ENCODE assay signal across 9 cellular contexts in genomic region chr19:3760871-3761361, GRCh38. TPM values are rescaled to one million over a fixed set of nuclear protein-coding genes. Genes with fewer than 3 reads are reported as not detected.
DNase-seq lines count a peak whose midpoint lies in the region; ATAC-seq and TF ChIP-seq lines count a peak whose summit lies in the region.
"Had no signal": no experiment of that assay in that cellular context is flagged by ENCODE, and none has a peak within 500 bp of the region (broad histone marks: within the 10 kb centered on the region; RNA-seq: fewer than 3 reads in every experiment).

No MANE protein-coding gene starts in this region.

- H3K4me1 ChIP-seq in CD8-positive, alpha-beta T cell (ENCODE audit: insufficient read depth, low read length) = peaks cover 43% of the 10 kb centered on the region
- peaks cover 7% of the 10 kb centered on the region for H3K4me1 ChIP-seq in OCI-LY3 (ENCODE audit: low read length)

- DNase-seq in CD8-positive, alpha-beta T cell = peak in 1 of 7 experiments; percentile 39
- peak; percentile 22 for DNase-seq in dermis blood vessel endothelial cell
- no peak for DNase-seq in nephron progenitor cell
- DNase-seq in midbrain (lab: John Stamatoyannopoulos, UW) = no peak
- no peak for DNase-seq in cortex of kidney (lab: John Stamatoyannopoulos, UW)
- no peak for DNase-seq in NCI-H345 treated with DMSO at 0.1 percent for 48 hours (lab: John Stamatoyannopoulos, UW; ENCODE audit: unreplicated experiment)

- peak overlapping the region; percentile 84 for H3K4me2 ChIP-seq in OCI-LY3 (ENCODE audit: low read length)

- peak overlapping the region; percentile 48 for H2AFZ ChIP-seq in OCI-LY3 (ENCODE audit: low read depth, low read length)

- H3K4me3 ChIP-seq in CD8-positive, alpha-beta T cell (ENCODE audit: low read depth, low read length) = peak overlapping the region; percentile 76
- H3K4me3 ChIP-seq in OCI-LY3 (ENCODE audit: low read length) = peak overlapping the region; percentile 96

- peak overlapping the region; percentile 95 for H3K4me3 Mint-ChIP-seq in CD8-positive, alpha-beta T cell
- peak overlapping the region; percentile 97 for H3K4me3 Mint-ChIP-seq in nephron progenitor cell

- peaks cover 47% of the 10 kb centered on the region for H3K4me1 Mint-ChIP-seq in CD8-positive, alpha-beta T cell (ENCODE audit: low read depth)
- peaks cover 14% of the 10 kb centered on the region for H3K4me1 Mint-ChIP-seq in nephron progenitor cell

- peak overlapping the region; percentile 75 for H3K27ac ChIP-seq in CD8-positive, alpha-beta T cell (ENCODE audit: low read depth, low read length)
- peak overlapping the region; percentile 70 for H3K27ac ChIP-seq in OCI-LY3 (ENCODE audit: low read length)

- H4K20me1 ChIP-seq in OCI-LY3 (ENCODE audit: insufficient read depth, low read length) = no peaks in the 10 kb centered on the region

- H3K27ac Mint-ChIP-seq in CD8-positive, alpha-beta T cell = peak overlapping the region; percentile 96
- peak overlapping the region; percentile 98 for H3K27ac Mint-ChIP-seq in nephron progenitor cell

- no peaks in the 10 kb centered on the region for H3K9me3 Mint-ChIP-seq in CD8-positive, alpha-beta T cell
- no peaks in the 10 kb centered on the region for H3K9me3 Mint-ChIP-seq in nephron progenitor cell

- ATAC-seq in CD8-positive, alpha-beta T cell = no peak
- ATAC-seq in HG02973 (IDR thresholded peaks at IDR 0.05; ENCODE audit: unreplicated experiment) = no peak

- no peak for TF ChIP-seq CTCF in CD8-positive, alpha-beta T cell (IDR thresholded peaks at IDR 0.05)
- no peak for TF ChIP-seq CTCF in OCI-LY3 (IDR thresholded peaks at IDR 0.05; ENCODE audit: low read depth, low read length)
- no peak for TF ChIP-seq CTCF in nephron progenitor cell (IDR thresholded peaks at IDR 0.05)

- peaks cover 38% of the 10 kb centered on the region for H3K79me2 ChIP-seq in OCI-LY3 (ENCODE audit: low read length)

- no peaks in the 10 kb centered on the region for H3K27me3 Mint-ChIP-seq in CD8-positive, alpha-beta T cell (ENCODE audit: low read depth)
- H3K27me3 Mint-ChIP-seq in nephron progenitor cell (ENCODE audit: low read depth, poor library complexity) = no peaks in the 10 kb centered on the region

- H3K27me3 ChIP-seq in CD8-positive, alpha-beta T cell (ENCODE audit: insufficient read depth, low read length) = no peaks in the 10 kb centered on the region
- no peaks in the 10 kb centered on the region for H3K27me3 ChIP-seq in OCI-LY3 (ENCODE audit: low read depth, low read length)

- no peaks in the 10 kb centered on the region for H3K9me3 ChIP-seq in CD8-positive, alpha-beta T cell (ENCODE audit: low read length)
- no peaks in the 10 kb centered on the region for H3K9me3 ChIP-seq in OCI-LY3 (ENCODE audit: insufficient read depth, low read length)

- peaks cover 5% of the 10 kb centered on the region for H3K36me3 ChIP-seq in CD8-positive, alpha-beta T cell (ENCODE audit: insufficient read depth, low read length)
- peaks cover 13% of the 10 kb centered on the region for H3K36me3 ChIP-seq in OCI-LY3 (replicated peaks; ENCODE audit: low read depth, low read length)

- POLR2A ChIA-PET in CD8-positive, alpha-beta T cell (lab: Charles Lee) = interaction anchor here (0.6 to 3.1 kb wide), 9 partner anchors 18 to 372 kb away, joined by 3 to 30 read pairs (median 3); no protein-coding TSS in a partner anchor

- peaks cover 40% of the 10 kb centered on the region for H3K36me3 Mint-ChIP-seq in CD8-positive, alpha-beta T cell
- H3K36me3 Mint-ChIP-seq in nephron progenitor cell (ENCODE audit: low read depth) = peaks cover 1% of the 10 kb centered on the region

- intact Hi-C loops in CD8-positive, alpha-beta T cell (cut with DNase I, micrococcal nuclease) = loop anchor here (1.0 to 10.0 kb wide), 20 partner anchors 40 to 1304 kb away; partner anchors contain the start of genes EEF2 (in 2 of the 2), SGTA (in 2 of the 2), THOP1 (in 2 of the 2) and ANKRD24 (in 1 of the 2)

- peak overlapping the region; percentile 97 for H3K9ac ChIP-seq in OCI-LY3 (ENCODE audit: low read length)

- CTCF ChIA-PET in CD8-positive, alpha-beta T cell (lab: Charles Lee) = interaction anchor here (0.7 to 5.8 kb wide), 9 partner anchors 12 to 227 kb away, joined by 3 to 35 read pairs (median 3); no protein-coding TSS in a partner anchor

RNA-seq across cellular contexts. Expression of gene APBA3, which starts 0.6 kb away (rescaled TPM):
- 10 to 100 TPM; 48.8 to 51.6 TPM for total RNA-seq in CD8-positive, alpha-beta T cell
- total RNA-seq in dermis blood vessel endothelial cell = 26.5 and 33.5 TPM in 2 replicates

RNA-seq across cellular contexts. Expression of gene MRPL54, which starts 1.6 kb away (rescaled TPM):
- total RNA-seq in CD8-positive, alpha-beta T cell = 10 to 100 TPM; 72.5 to 78.0 TPM
- total RNA-seq in dermis blood vessel endothelial cell = 30.3 and 55.8 TPM in 2 replicates

RNA-seq across cellular contexts. Expression of gene RAX2, which starts 11.1 kb away (rescaled TPM):
- not detected for total RNA-seq in CD8-positive, alpha-beta T cell
- not detected in 2 replicates for total RNA-seq in dermis blood vessel endothelial cell
- total RNA-seq: HT1080 had no signal

RNA-seq across cellular contexts. Expression of gene MATK, which starts 25.3 kb away (rescaled TPM):
- 10 to 100 TPM; 38.1 to 40.0 TPM for total RNA-seq in CD8-positive, alpha-beta T cell
- 0.19 and 0.34 TPM in 2 replicates for total RNA-seq in dermis blood vessel endothelial cell
- total RNA-seq: HT1080 had no signal

RNA-seq across cellular contexts. Expression of gene TJP3, which starts 52.7 kb away (rescaled TPM):
- total RNA-seq in CD8-positive, alpha-beta T cell = 1 to 10 TPM; 3.4 to 4.6 TPM
- 0.09 and 0.51 TPM in 2 replicates for total RNA-seq in dermis blood vessel endothelial cell
- total RNA-seq: HT1080 had no signal
